9 cellular contexts compared by ENCODE assay signal in genomic region chr15:51736646-51737537, GRCh38. TPM values are rescaled to one million over a fixed set of nuclear protein-coding genes. Genes with fewer than 3 reads are reported as not detected.
DNase-seq lines count a peak whose midpoint lies in the region; ATAC-seq and TF ChIP-seq lines count a peak whose summit lies in the region.
"Had no signal": no experiment of that assay in that cellular context is flagged by ENCODE, and none has a peak within 500 bp of the region (broad histone marks: within the 10 kb centered on the region; RNA-seq: fewer than 3 reads in every experiment).

No MANE protein-coding gene starts in this region.

- peaks cover 9 to 15% of the 10 kb centered on the region in 2 donors for H3K4me1 ChIP-seq in thyroid gland

- peak overlapping the region; percentile 30 to 82 (median 64) for H3K27ac ChIP-seq in thyroid gland

- H3K4me3 ChIP-seq in thyroid gland (replicated peaks in 1 of 3), result peak overlapping the region; percentile 34 to 47 (median 41)

- no peaks in the 10 kb centered on the region for H3K9me3 Mint-ChIP-seq in natural killer cell

- no peaks in the 10 kb centered on the region for H3K27me3 Mint-ChIP-seq in natural killer cell (ENCODE audit: low read depth in 2 of 2)

- H3K27ac Mint-ChIP-seq in natural killer cell, result peak overlapping the region; percentile 85 to 97

- H3K36me3 Mint-ChIP-seq in natural killer cell, result no peaks in the 10 kb centered on the region

- DNase-seq in NCI-H82 (lab: John Stamatoyannopoulos, UW), result peak; percentile 67
- no peak for DNase-seq in NCI-H82 treated with DMSO at 0.1 percent for 48 hours (lab: John Stamatoyannopoulos, UW; ENCODE audit: unreplicated experiment)
- peak; percentile 23 for DNase-seq in NCI-H524 treated with DMSO at 0.1 percent for 48 hours (lab: John Stamatoyannopoulos, UW)
- DNase-seq in activated T-cell treated with anti-CD3 and anti-CD28 coated beads for 48 hours (ENCODE audit: low read depth), result peak; percentile 49
- DNase-seq in erythroblast (lab: John Stamatoyannopoulos, UW), result peak; percentile 66 to 72
- peak; percentile 46 for DNase-seq in natural killer cell
- DNase-seq in thyroid gland, result peak; percentile 27 to 38

- WGBS in thyroid gland, 2 donors, result 44 to 46% methylated on average over 6 to 7 of the region's 74 CpGs

- H3K27me3 ChIP-seq in thyroid gland, result no peaks in the 10 kb centered on the region

- TF ChIP-seq POLR2A in erythroblast (IDR thresholded peaks at IDR 0.05; ENCODE audit: low read length) (peak; percentile 63), thyroid gland (IDR thresholded peaks at IDR 0.05) (no peak)

- H3K4me3 Mint-ChIP-seq in natural killer cell, result peak overlapping the region; percentile 91

- no peaks in the 10 kb centered on the region for H3K9me3 ChIP-seq in thyroid gland

- no peaks in the 10 kb centered on the region for H3K36me3 ChIP-seq in thyroid gland

- TF ChIP-seq CTCF in natural killer cell (IDR thresholded peaks at IDR 0.05) (no peak), thyroid gland (IDR thresholded peaks at IDR 0.05) (no peak)

- peaks cover 52 to 53% of the 10 kb centered on the region in 2 donors for H3K4me1 Mint-ChIP-seq in natural killer cell

- intact Hi-C loops in natural killer cell (cut with micrococcal nuclease) (loop anchor here (5.0 to 10.0 kb wide), 2 partner anchors 88 to 235 kb away; partner anchors contain the start of genes LEO1 and TMOD3), thyroid gland (cut with DNase I) (no loop called here)

- peak; percentile 22 for ATAC-seq in HG02840 (IDR thresholded peaks at IDR 0.05; ENCODE audit: low FRiP score, unreplicated experiment)
- ATAC-seq in natural killer cell, result peak; percentile 37 to 66 (median 60)

RNA-seq across cellular contexts. Expression of gene LYSMD2, which starts 0.6 kb away (rescaled TPM):
- total RNA-seq in natural killer cell (10 to 100 TPM in 1 of 3 donors, 1 to 10 TPM in 2; 8.1 to 13.6 (median 8.6) TPM), thyroid gland (10 to 100 TPM in 3 of 4 donors, 1 to 10 TPM in 1; 8.9 to 18.0 (median 13.8) TPM)

RNA-seq across cellular contexts. Expression of gene TMOD2, which starts 14.5 kb away (rescaled TPM):
- total RNA-seq in natural killer cell (1 to 10 TPM; 1.6 to 4.7 (median 1.6) TPM), thyroid gland (10 to 100 TPM in 3 of 4 donors, 1 to 10 TPM in 1; 7.1 to 14.1 (median 11.0) TPM)

RNA-seq across cellular contexts. Expression of gene SCG3, which starts 55.6 kb away (rescaled TPM):
- not detected for total RNA-seq in natural killer cell
- total RNA-seq in thyroid gland, result 1 to 10 TPM in 1 of 4 donors, under 1 TPM in 3; 0.33 to 1.8 (median 0.52) TPM
- total RNA-seq: subcutaneous adipose tissue had no signal
